In genomic region chr10:115022754-115023153, GRCh38 we compare ENCODE assay signal across 1 cellular context.
TF ChIP-seq lines count a peak whose summit lies in the region.

No MANE protein-coding gene starts in this region.

TF ChIP-seq in H1, 55 proteins besides CTCF, POLR2A, EP300 and RAD21:
- no peak for TF ChIP-seq CBX8 (IDR thresholded peaks at IDR 0.05; ENCODE audit: borderline replicate concordance, low read depth, low read length)
- no peak for TF ChIP-seq ZNF274 (IDR thresholded peaks at IDR 0.05; ENCODE audit: borderline replicate concordance, extremely low read depth, low read length)
- TF ChIP-seq BACH1 (IDR thresholded peaks at IDR 0.05; ENCODE audit: low read length), result no peak
- no peak for TF ChIP-seq SAP30 (IDR thresholded peaks at IDR 0.05; ENCODE audit: insufficient read depth, insufficient replicate concordance, low read length)
- no peak for TF ChIP-seq TAF1 (IDR thresholded peaks at IDR 0.05; ENCODE audit: low read depth, low read length)
- no peak for TF ChIP-seq RNF2 (IDR thresholded peaks at IDR 0.05; ENCODE audit: borderline replicate concordance, low read depth, low read length, missing control alignments, poor library complexity, severe bottlenecking)
- no peak for TF ChIP-seq KDM4A (IDR thresholded peaks at IDR 0.05; ENCODE audit: low read depth, low read length, severe bottlenecking)
- no peak for TF ChIP-seq SIRT6 (IDR thresholded peaks at IDR 0.05; ENCODE audit: low read length)
- no peak for TF ChIP-seq BRCA1 (IDR thresholded peaks at IDR 0.05; ENCODE audit: low read depth, low read length)
- TF ChIP-seq USF2 (IDR thresholded peaks at IDR 0.05; ENCODE audit: low read length), result no peak
- no peak for TF ChIP-seq CEBPB (IDR thresholded peaks at IDR 0.05; ENCODE audit: low read depth, low read length)
- TF ChIP-seq RXRA (IDR thresholded peaks at IDR 0.05; ENCODE audit: insufficient read depth, low read depth, low read length), result no peak
- TF ChIP-seq GABPA (IDR thresholded peaks at IDR 0.05; ENCODE audit: borderline replicate concordance, insufficient read depth, low read length), result no peak
- TF ChIP-seq MAFK (IDR thresholded peaks at IDR 0.05; ENCODE audit: low read depth, low read length), result no peak
- TF ChIP-seq KDM1A (IDR thresholded peaks at IDR 0.05; ENCODE audit: borderline replicate concordance, low read length), result no peak
